8 cellular contexts compared by ENCODE assay signal in genomic region chr15:80058851-80059785, GRCh38. TPM values are rescaled to one million over a fixed set of nuclear protein-coding genes. Genes with fewer than 3 reads are reported as not detected.
DNase-seq lines count a peak whose midpoint lies in the region; ATAC-seq and TF ChIP-seq lines count a peak whose summit lies in the region.

ZFAND6 (plus strand) TSS chr15:80059676; CDS start chr15:80120345, 60,669 bp downstream.

- intact Hi-C loops in left lung (cut with DNase I) = no loop called here

- H3K4me1 ChIP-seq in left lung = peaks cover 0 to 35% of the 10 kb centered on the region in 2 donors

- H3K36me3 ChIP-seq in left lung = no peaks in the 10 kb centered on the region

- DNase-seq in NCI-H748 (lab: John Stamatoyannopoulos, UW; ENCODE audit: unreplicated experiment) (peak; percentile 94), dedifferentiated amniotic fluid mesenchymal stem cell (ENCODE audit: extremely low spot score) (peak; percentile 93), left lung (peak; percentile 97 to 98)
- DNase-seq in activated CD4-positive, alpha-beta T cell treated with anti-CD3 and anti-CD28 coated beads, Interleukin-2, amount 50 U/mL, for 1 hour = peak; percentile 95
- DNase-seq in stimulated activated CD4-positive, alpha-beta T cell treated with anti-CD3 and anti-CD28 coated beads, Interleukin-2, amount 100 ng/mL, for 48 hours = peak; percentile 95 to 97

- ATAC-seq in GM19351 (IDR thresholded peaks at IDR 0.05; ENCODE audit: unreplicated experiment) (peak; percentile 69), HG03521 (IDR thresholded peaks at IDR 0.05; ENCODE audit: unreplicated experiment) (peak; percentile 73), left lung (peak; percentile 96)

- H3K4me3 ChIP-seq in left lung = peak within 1 kb of the TSS; percentile 77 to 80

- peak within 1 kb of the TSS; percentile 91 for H3K27ac ChIP-seq in C4-2B
- H3K27ac ChIP-seq in left lung = peak within 1 kb of the TSS; percentile 96 to 97

- TF ChIP-seq CTCF in C4-2B (conservative IDR thresholded peaks at IDR 0.05) (no peak), left lung (IDR thresholded peaks at IDR 0.05) (no peak)

- H3K27me3 ChIP-seq in left lung = no peaks in the 10 kb centered on the region

- no peaks in the 10 kb centered on the region for H3K9me3 ChIP-seq in left lung

RNA-seq across cellular contexts. Expression of gene ZFAND6, which starts in this region (rescaled TPM):
- total RNA-seq in left lung = 10 to 100 TPM; 71.0 to 78.4 TPM

Comparison
In these comparisons a context has a peak if more than half of its experiments do, and no peak if none do; other contexts are left out.
1. Peak in every context shown above with its lines: DNase-seq, ATAC-seq, H3K4me3 ChIP-seq and H3K27ac ChIP-seq.